1 cellular context compared by ENCODE assay signal in genomic region chr14:103110681-103111296, GRCh38.
TF ChIP-seq lines count a peak whose summit lies in the region.

No MANE protein-coding gene starts in this region.

TF ChIP-seq in K562, 482 proteins besides CTCF, POLR2A, EP300 and RAD21:
- TF ChIP-seq PHF8 (IDR thresholded peaks at IDR 0.05; ENCODE audit: borderline replicate concordance, low read length) (no peak), ZNF695 (CRISPR knock-in tag; IDR thresholded peaks at IDR 0.05) (no peak), ZNF318 (IDR thresholded peaks at IDR 0.05; ENCODE audit: borderline replicate concordance in 1 of 2, low read depth in 1 of 2) (no peak), ZFPM2 (CRISPR knock-in tag; IDR thresholded peaks at IDR 0.05) (no peak), GABPB1 (CRISPR knock-in tag; IDR thresholded peaks at IDR 0.05) (no peak), ATF1 (CRISPR knock-in tag; IDR thresholded peaks at IDR 0.05) (no peak), ATF1 (tag; IDR thresholded peaks at IDR 0.05) (no peak), CBFA2T2 (conservative IDR thresholded peaks at IDR 0.05) (no peak), SIN3B (IDR thresholded peaks at IDR 0.05; ENCODE audit: low read depth) (no peak), HCFC1 (IDR thresholded peaks at IDR 0.05; ENCODE audit: low read depth, low read length) (no peak), GABPA (tag; conservative IDR thresholded peaks at IDR 0.05; ENCODE audit: low read depth) (no peak), NFYB (IDR thresholded peaks at IDR 0.05; ENCODE audit: extremely low read depth, insufficient read length) (no peak), RBBP5 (IDR thresholded peaks at IDR 0.05; ENCODE audit: borderline replicate concordance, insufficient read depth, low read length, poor library complexity, severe bottlenecking) (no peak), CHD2 (IDR thresholded peaks at IDR 0.05; ENCODE audit: low read depth, low read length) (no peak), ZNF232 (CRISPR knock-in tag; IDR thresholded peaks at IDR 0.05) (no peak), ZNF507 (tag; conservative IDR thresholded peaks at IDR 0.05) (no peak), STAG1 (CRISPR knock-in tag; IDR thresholded peaks at IDR 0.05; ENCODE audit: borderline replicate concordance) (no peak), KLF1 (tag; IDR thresholded peaks at IDR 0.05) (no peak)
- TF ChIP-seq, protein P1, sequence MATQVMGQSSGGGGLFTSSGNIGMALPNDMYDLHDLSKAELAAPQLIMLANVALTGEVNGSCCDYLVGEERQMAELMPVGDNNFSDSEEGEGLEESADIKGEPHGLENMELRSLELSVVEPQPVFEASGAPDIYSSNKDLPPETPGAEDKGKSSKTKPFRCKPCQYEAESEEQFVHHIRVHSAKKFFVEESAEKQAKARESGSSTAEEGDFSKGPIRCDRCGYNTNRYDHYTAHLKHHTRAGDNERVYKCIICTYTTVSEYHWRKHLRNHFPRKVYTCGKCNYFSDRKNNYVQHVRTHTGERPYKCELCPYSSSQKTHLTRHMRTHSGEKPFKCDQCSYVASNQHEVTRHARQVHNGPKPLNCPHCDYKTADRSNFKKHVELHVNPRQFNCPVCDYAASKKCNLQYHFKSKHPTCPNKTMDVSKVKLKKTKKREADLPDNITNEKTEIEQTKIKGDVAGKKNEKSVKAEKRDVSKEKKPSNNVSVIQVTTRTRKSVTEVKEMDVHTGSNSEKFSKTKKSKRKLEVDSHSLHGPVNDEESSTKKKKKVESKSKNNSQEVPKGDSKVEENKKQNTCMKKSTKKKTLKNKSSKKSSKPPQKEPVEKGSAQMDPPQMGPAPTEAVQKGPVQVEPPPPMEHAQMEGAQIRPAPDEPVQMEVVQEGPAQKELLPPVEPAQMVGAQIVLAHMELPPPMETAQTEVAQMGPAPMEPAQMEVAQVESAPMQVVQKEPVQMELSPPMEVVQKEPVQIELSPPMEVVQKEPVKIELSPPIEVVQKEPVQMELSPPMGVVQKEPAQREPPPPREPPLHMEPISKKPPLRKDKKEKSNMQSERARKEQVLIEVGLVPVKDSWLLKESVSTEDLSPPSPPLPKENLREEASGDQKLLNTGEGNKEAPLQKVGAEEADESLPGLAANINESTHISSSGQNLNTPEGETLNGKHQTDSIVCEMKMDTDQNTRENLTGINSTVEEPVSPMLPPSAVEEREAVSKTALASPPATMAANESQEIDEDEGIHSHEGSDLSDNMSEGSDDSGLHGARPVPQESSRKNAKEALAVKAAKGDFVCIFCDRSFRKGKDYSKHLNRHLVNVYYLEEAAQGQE (CRISPR knock-in tag; IDR thresholded peaks at IDR 0.05; ENCODE audit: low read depth): no peak
- TF ChIP-seq, protein P2, sequence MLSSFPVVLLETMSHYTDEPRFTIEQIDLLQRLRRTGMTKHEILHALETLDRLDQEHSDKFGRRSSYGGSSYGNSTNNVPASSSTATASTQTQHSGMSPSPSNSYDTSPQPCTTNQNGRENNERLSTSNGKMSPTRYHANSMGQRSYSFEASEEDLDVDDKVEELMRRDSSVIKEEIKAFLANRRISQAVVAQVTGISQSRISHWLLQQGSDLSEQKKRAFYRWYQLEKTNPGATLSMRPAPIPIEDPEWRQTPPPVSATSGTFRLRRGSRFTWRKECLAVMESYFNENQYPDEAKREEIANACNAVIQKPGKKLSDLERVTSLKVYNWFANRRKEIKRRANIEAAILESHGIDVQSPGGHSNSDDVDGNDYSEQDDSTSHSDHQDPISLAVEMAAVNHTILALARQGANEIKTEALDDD (IDR thresholded peaks at IDR 0.05): no peak
